Comparison of ENCODE assay signal across 8 cellular contexts in the genomic region with DNA sequence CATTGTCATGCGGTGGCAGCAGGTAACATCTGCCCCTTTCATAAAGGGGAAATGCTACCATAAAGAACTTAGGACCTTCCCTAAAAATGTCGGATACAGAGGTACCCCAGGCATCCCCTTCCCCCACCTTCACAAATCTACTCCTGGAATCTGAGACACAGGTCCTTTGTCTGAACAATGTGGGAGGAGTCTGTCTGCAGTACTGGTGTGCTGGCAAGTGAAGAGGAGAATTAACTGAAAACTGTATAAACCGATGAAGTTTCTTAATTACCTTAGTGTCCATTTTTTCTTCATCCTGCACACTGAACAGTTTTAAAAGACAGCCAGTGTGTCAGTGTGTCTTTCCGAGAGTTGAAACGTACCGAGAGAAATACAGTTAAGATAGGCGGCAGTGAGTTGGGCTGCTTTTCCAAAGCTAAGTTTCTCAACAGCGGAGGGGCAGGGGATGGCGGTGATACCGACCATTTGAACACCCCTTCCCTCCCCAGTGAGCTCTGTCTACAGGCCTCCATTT. TPM values are rescaled to one million over a fixed set of nuclear protein-coding genes. Genes with fewer than 3 reads are reported as not detected.
DNase-seq lines count a peak whose midpoint lies in the region; ATAC-seq and TF ChIP-seq lines count a peak whose summit lies in the region.

No MANE protein-coding gene starts in this region.

- peaks cover 39% of the 10 kb centered on the region for H3K4me1 Mint-ChIP-seq in activated CD4-positive, alpha-beta memory T cell treated with anti-CD3 and anti-CD28 coated beads for 36 hours (ENCODE audit: low read depth)
- peaks cover 45% of the 10 kb centered on the region for H3K4me1 Mint-ChIP-seq in nephron progenitor cell

- H3K4me3 ChIP-seq in BE2C (ENCODE audit: low read depth, low read length) (peak overlapping the region; percentile 85), HEK293 (ENCODE audit: low read depth, low read length) (peak overlapping the region; percentile 88), esophagus squamous epithelium (peak overlapping the region; percentile 77 to 94 (median 90))

- intact Hi-C loops in activated CD4-positive, alpha-beta memory T cell treated with anti-CD3 and anti-CD28 coated beads for 36 hours (cut with micrococcal nuclease): loop anchor here (1.0 to 5.0 kb wide), 5 partner anchors 24 to 1703 kb away; a partner anchor contains a TSS
- intact Hi-C loops in esophagus squamous epithelium (cut with DNase I): no loop called here

- 0 to 1% methylated on average over 10 of the region's 10 CpGs for WGBS in esophagus squamous epithelium, 2 donors

- ATAC-seq in GM18520 (IDR thresholded peaks at IDR 0.05; ENCODE audit: unreplicated experiment) (no peak), HG03432 (IDR thresholded peaks at IDR 0.05; ENCODE audit: unreplicated experiment) (no peak)

- peak overlapping the region; percentile 99 for H3K27ac Mint-ChIP-seq in activated CD4-positive, alpha-beta memory T cell treated with anti-CD3 and anti-CD28 coated beads for 36 hours
- H3K27ac Mint-ChIP-seq in nephron progenitor cell: peak overlapping the region; percentile 99

- H3K36me3 ChIP-seq in BE2C (no peaks in the 10 kb centered on the region), HEK293 (ENCODE audit: control insufficient read depth in 2 of 2, insufficient read depth in 1 of 2, low read length in 2 of 2) (no peaks in the 10 kb centered on the region), esophagus squamous epithelium (no peaks in the 10 kb centered on the region)

- no peaks in the 10 kb centered on the region for H3K9me3 ChIP-seq in BE2C
- no peaks in the 10 kb centered on the region for H3K9me3 ChIP-seq in HEK293 (ENCODE audit: control insufficient read depth, insufficient read depth, low read depth, low read length)
- no peaks in the 10 kb centered on the region for H3K9me3 ChIP-seq in esophagus squamous epithelium

- CTCF ChIA-PET in HEK293 (lab: Yijun Ruan, JAX): interaction anchor here (0.6 to 2.2 kb wide), 8 partner anchors 13 to 150 kb away, joined by 3 to 8 read pairs (median 4); no protein-coding TSS in a partner anchor
- CTCF ChIA-PET in activated CD4-positive, alpha-beta memory T cell treated with anti-CD3 and anti-CD28 coated beads for 36 hours (lab: Charles Lee): interaction anchor here (0.9 to 1.7 kb wide), 5 partner anchors 25 to 84 kb away, joined by 3 to 4 read pairs (median 4); no protein-coding TSS in a partner anchor

- TF ChIP-seq CTCF in BE2C (IDR thresholded peaks at IDR 0.05; ENCODE audit: low read depth, low read length) (no peak), HEK293 (tag by site-specific recombination; IDR thresholded peaks at IDR 0.05) (no peak), esophagus squamous epithelium (IDR thresholded peaks at IDR 0.05) (no peak), nephron progenitor cell (IDR thresholded peaks at IDR 0.05) (no peak)

- peak overlapping the region; percentile 72 for H3K4me3 Mint-ChIP-seq in activated CD4-positive, alpha-beta memory T cell treated with anti-CD3 and anti-CD28 coated beads for 36 hours
- peak overlapping the region; percentile 88 for H3K4me3 Mint-ChIP-seq in nephron progenitor cell

- peak in 1 of 4 donors; percentile 29 for TF ChIP-seq POLR2A in esophagus squamous epithelium (IDR thresholded peaks at IDR 0.05)

- H3K9me3 Mint-ChIP-seq in activated CD4-positive, alpha-beta memory T cell treated with anti-CD3 and anti-CD28 coated beads for 36 hours: peaks cover 2% of the 10 kb centered on the region
- H3K9me3 Mint-ChIP-seq in nephron progenitor cell: peaks cover 7% of the 10 kb centered on the region

- POLR2A ChIA-PET in HEK293 (lab: Yijun Ruan, JAX): interaction anchor here (0.6 to 3.8 kb wide), 5 partner anchors 9 to 63 kb away, joined by 3 to 32 read pairs (median 3); no protein-coding TSS in a partner anchor
- POLR2A ChIA-PET in activated CD4-positive, alpha-beta memory T cell treated with anti-CD3 and anti-CD28 coated beads for 36 hours (lab: Charles Lee): interaction anchor here (0.7 to 4.1 kb wide), 8 partner anchors 11 to 1709 kb away, joined by 3 to 35 read pairs (median 6); a partner anchor contains a TSS

- H3K4me1 ChIP-seq in BE2C (no peaks in the 10 kb centered on the region; the same call in 1 of the 2 replicates), HEK293 (ENCODE audit: control insufficient read depth, insufficient read depth, low read length) (peaks cover 33% of the 10 kb centered on the region), esophagus squamous epithelium (peaks cover 0 to 58% (median 22%) of the 10 kb centered on the region in 3 donors)

- H3K27me3 Mint-ChIP-seq in activated CD4-positive, alpha-beta memory T cell treated with anti-CD3 and anti-CD28 coated beads for 36 hours: no peaks in the 10 kb centered on the region
- H3K27me3 Mint-ChIP-seq in nephron progenitor cell (ENCODE audit: low read depth, poor library complexity): no peaks in the 10 kb centered on the region

- DNase-seq in BE2C (peak; percentile 18), NCI-H524 (lab: John Stamatoyannopoulos, UW) (peak; percentile 57 to 76), esophagus squamous epithelium (lab: John Stamatoyannopoulos, UW) (no peak), nephron progenitor cell (peak; percentile 38)
- DNase-seq in activated CD4-positive, alpha-beta memory T cell treated with anti-CD3 and anti-CD28 coated beads for 36 hours: peak; percentile 57

- H3K36me3 Mint-ChIP-seq in activated CD4-positive, alpha-beta memory T cell treated with anti-CD3 and anti-CD28 coated beads for 36 hours: peaks cover 31% of the 10 kb centered on the region
- H3K36me3 Mint-ChIP-seq in nephron progenitor cell (ENCODE audit: low read depth): peaks cover 15% of the 10 kb centered on the region

- H3K27ac ChIP-seq in HEK293 (ENCODE audit: extremely low read depth, low read depth, low read length): peak overlapping the region; percentile 96
- peak overlapping the region; percentile 96 to 100 (median 99) for H3K27ac ChIP-seq in esophagus squamous epithelium

- H3K27me3 ChIP-seq in BE2C (no peaks in the 10 kb centered on the region), esophagus squamous epithelium (no peaks in the 10 kb centered on the region)

TF ChIP-seq in HEK293, 187 proteins besides CTCF, POLR2A, EP300 and RAD21 (continues in another document):
- TF ChIP-seq KLF8 (tag by site-specific recombination; IDR thresholded peaks at IDR 0.05): 0 out of 2 replicates have a peak, but pooled peaks have one; percentile 17
- peak; percentile 9; the same call in 1 of the 2 replicates for TF ChIP-seq ZNF623 (tag by site-specific recombination; IDR thresholded peaks at IDR 0.05)
- TF ChIP-seq ZSCAN23 (tag by site-specific recombination; IDR thresholded peaks at IDR 0.05): no peak
- TF ChIP-seq, protein P1, sequence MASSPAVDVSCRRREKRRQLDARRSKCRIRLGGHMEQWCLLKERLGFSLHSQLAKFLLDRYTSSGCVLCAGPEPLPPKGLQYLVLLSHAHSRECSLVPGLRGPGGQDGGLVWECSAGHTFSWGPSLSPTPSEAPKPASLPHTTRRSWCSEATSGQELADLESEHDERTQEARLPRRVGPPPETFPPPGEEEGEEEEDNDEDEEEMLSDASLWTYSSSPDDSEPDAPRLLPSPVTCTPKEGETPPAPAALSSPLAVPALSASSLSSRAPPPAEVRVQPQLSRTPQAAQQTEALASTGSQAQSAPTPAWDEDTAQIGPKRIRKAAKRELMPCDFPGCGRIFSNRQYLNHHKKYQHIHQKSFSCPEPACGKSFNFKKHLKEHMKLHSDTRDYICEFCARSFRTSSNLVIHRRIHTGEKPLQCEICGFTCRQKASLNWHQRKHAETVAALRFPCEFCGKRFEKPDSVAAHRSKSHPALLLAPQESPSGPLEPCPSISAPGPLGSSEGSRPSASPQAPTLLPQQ (tag by site-specific recombination; IDR thresholded peaks at IDR 0.05): peak; percentile 95
- TF ChIP-seq SCRT2 (tag by site-specific recombination; IDR thresholded peaks at IDR 0.05): peak; percentile 58; the same call in 1 of the 2 replicates
- TF ChIP-seq SP3 (tag by site-specific recombination; IDR thresholded peaks at IDR 0.05): peak; percentile 29; the same call in 1 of the 2 replicates
- TF ChIP-seq SCRT1 (tag by site-specific recombination; IDR thresholded peaks at IDR 0.05; ENCODE audit: borderline replicate concordance): 0 out of 2 replicates have a peak, but pooled peaks have one; percentile 70
- TF ChIP-seq ZNF558 (tag by site-specific recombination; IDR thresholded peaks at IDR 0.05): peak; percentile 78
- TF ChIP-seq ZSCAN30 (tag by site-specific recombination; IDR thresholded peaks at IDR 0.05): peak; percentile 43; the same call in 1 of the 2 replicates
- TF ChIP-seq, protein P2, sequence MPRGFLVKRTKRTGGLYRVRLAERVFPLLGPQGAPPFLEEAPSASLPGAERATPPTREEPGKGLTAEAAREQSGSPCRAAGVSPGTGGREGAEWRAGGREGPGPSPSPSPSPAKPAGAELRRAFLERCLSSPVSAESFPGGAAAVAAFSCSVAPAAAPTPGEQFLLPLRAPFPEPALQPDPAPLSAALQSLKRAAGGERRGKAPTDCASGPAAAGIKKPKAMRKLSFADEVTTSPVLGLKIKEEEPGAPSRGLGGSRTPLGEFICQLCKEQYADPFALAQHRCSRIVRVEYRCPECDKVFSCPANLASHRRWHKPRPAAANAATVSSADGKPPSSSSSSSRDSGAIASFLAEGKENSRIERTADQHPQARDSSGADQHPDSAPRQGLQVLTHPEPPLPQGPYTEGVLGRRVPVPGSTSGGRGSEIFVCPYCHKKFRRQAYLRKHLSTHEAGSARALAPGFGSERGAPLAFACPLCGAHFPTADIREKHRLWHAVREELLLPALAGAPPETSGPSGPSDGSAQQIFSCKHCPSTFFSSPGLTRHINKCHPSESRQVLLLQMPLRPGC (tag by site-specific recombination; IDR thresholded peaks at IDR 0.05): peak; percentile 55; the same call in 1 of the 2 replicates
- no peak for TF ChIP-seq ZNF274 (IDR thresholded peaks at IDR 0.05; ENCODE audit: low read length)
- TF ChIP-seq ZNF274 (tag by site-specific recombination; IDR thresholded peaks at IDR 0.05; ENCODE audit: borderline replicate concordance): no peak
- TF ChIP-seq ZNF350 (tag by site-specific recombination; IDR thresholded peaks at IDR 0.05): no peak
- TF ChIP-seq ZNF341 (tag by site-specific recombination; IDR thresholded peaks at IDR 0.05; ENCODE audit: low read depth): peak; percentile 68
- TF ChIP-seq ZNF600 (tag by site-specific recombination; IDR thresholded peaks at IDR 0.05): no peak
- TF ChIP-seq ZNF335 (tag by site-specific recombination; conservative IDR thresholded peaks at IDR 0.05): peak; percentile 92
- TF ChIP-seq ZFP69B (tag by site-specific recombination; IDR thresholded peaks at IDR 0.05): peak; percentile 58; the same call in 1 of the 2 replicates
- peak; percentile 60; the same call in 1 of the 2 replicates for TF ChIP-seq ZXDB (tag by site-specific recombination; IDR thresholded peaks at IDR 0.05)

RNA-seq across cellular contexts. Expression of a gene that starts 1.8 kb away (rescaled TPM):
- polyA plus RNA-seq in BE2C (2012; ENCODE audit: insufficient read depth, insufficient read length, low read depth): 17.0 TPM
- 10 to 100 TPM; 56.6 to 61.5 TPM for total RNA-seq in activated CD4-positive, alpha-beta memory T cell treated with anti-CD3 and anti-CD28 coated beads for 36 hours
- total RNA-seq in esophagus squamous epithelium: 10 to 100 TPM; 13.5 to 26.5 (median 21.4) TPM
